In genomic region chr12:106032141-106032925, GRCh38 we compare ENCODE assay signal across 17 cellular contexts.
DNase-seq lines count a peak whose midpoint lies in the region; ATAC-seq and TF ChIP-seq lines count a peak whose summit lies in the region.
"Had no signal": no experiment of that assay in that cellular context is flagged by ENCODE, and none has a peak within 500 bp of the region (broad histone marks: within the 10 kb centered on the region; RNA-seq: fewer than 3 reads in every experiment).

No MANE protein-coding gene starts in this region.

- no peaks in the 10 kb centered on the region for H3K9me3 Mint-ChIP-seq in chondrocyte (ENCODE audit: low read depth)
- H3K9me3 Mint-ChIP-seq: stimulated activated naive CD8-positive, alpha-beta T cell treated with anti-CD3 and anti-CD28 coated beads, Interleukin-15, Interleukin-2, amounts not matched to agents 100 ng/mL and 50 ng/mL, for 24 hours had no signal

- peaks cover 4% of the 10 kb centered on the region for H3K36me3 Mint-ChIP-seq in chondrocyte (ENCODE audit: low read depth)

- H3K23ac ChIP-seq in mesenchymal stem cell (ENCODE audit: low read length in 2 of 2) = no peak overlapping the region

- H3K27ac Mint-ChIP-seq in chondrocyte (ENCODE audit: unreplicated experiment) = peak overlapping the region; percentile 27
- H3K27ac Mint-ChIP-seq: stimulated activated naive CD8-positive, alpha-beta T cell treated with anti-CD3 and anti-CD28 coated beads, Interleukin-15, Interleukin-2, amounts not matched to agents 100 ng/mL and 50 ng/mL, for 24 hours had no signal

- CTCF ChIA-PET in GM10248 (lab: Yijun Ruan, JAX) = no interaction called here

- peak; percentile 60 for TF ChIP-seq RAD21 in Ishikawa (IDR thresholded peaks at IDR 0.05; ENCODE audit: low read depth)

- H2BK12ac ChIP-seq in mesenchymal stem cell (ENCODE audit: low read length in 2 of 2) = peak overlapping the region; percentile 64 to 89

- ATAC-seq in HG03342 (IDR thresholded peaks at IDR 0.05; ENCODE audit: unreplicated experiment) = no peak
- no peak for ATAC-seq in GM21528 (IDR thresholded peaks at IDR 0.05; ENCODE audit: low FRiP score, unreplicated experiment)

- H2AFZ ChIP-seq in mesenchymal stem cell (ENCODE audit: low read depth, low read length) = no peak overlapping the region

- intact Hi-C loops in posterior vena cava (cut with DNase I) = no loop called here

- H3K36me3 ChIP-seq in mesenchymal stem cell (ENCODE audit: control insufficient read depth in 1 of 2, insufficient read depth in 2 of 2, low read depth in 1 of 2, low read length in 2 of 2) = no peaks in the 10 kb centered on the region
- H3K36me3 ChIP-seq: adrenal gland had no signal

- no peak overlapping the region for H3K4me3 Mint-ChIP-seq in chondrocyte (ENCODE audit: unreplicated experiment)
- H3K4me3 Mint-ChIP-seq: stimulated activated naive CD8-positive, alpha-beta T cell treated with anti-CD3 and anti-CD28 coated beads, Interleukin-15, Interleukin-2, amounts not matched to agents 100 ng/mL and 50 ng/mL, for 24 hours had no signal

- peaks cover 8% of the 10 kb centered on the region for H3K4me1 ChIP-seq in mesenchymal stem cell (ENCODE audit: control insufficient read depth, insufficient read depth, low read depth, low read length)

- no peaks in the 10 kb centered on the region for H3K27me3 ChIP-seq in mesenchymal stem cell (ENCODE audit: control insufficient read depth in 1 of 2, insufficient read depth in 1 of 2, low read length in 2 of 2)
- H3K27me3 ChIP-seq: adrenal gland had no signal

- no peak overlapping the region for H3K4me2 ChIP-seq in mesenchymal stem cell (ENCODE audit: low read length, poor library complexity, severe bottlenecking)
- H3K4me2 ChIP-seq: KMS-11 had no signal

- H2BK5ac ChIP-seq in mesenchymal stem cell (ENCODE audit: low read depth, low read length, poor library complexity, severe bottlenecking) = peak overlapping the region; percentile 54

- peaks cover 44% of the 10 kb centered on the region for H3K4me1 Mint-ChIP-seq in chondrocyte (ENCODE audit: low read depth)

- no peak; the same call in 1 of the 2 replicates for TF ChIP-seq CTCF in AG10803 (conservative IDR thresholded peaks at IDR 0.05; ENCODE audit: low read length)
- TF ChIP-seq CTCF in chondrocyte (IDR thresholded peaks at IDR 0.05) = peak; percentile 19
- TF ChIP-seq CTCF in GM10248 (IDR thresholded peaks at IDR 0.05; ENCODE audit: control extremely low read depth, extremely low read depth, low read depth, missing control alignments) = no peak

- H3K14ac ChIP-seq in mesenchymal stem cell (ENCODE audit: low read length in 2 of 2) = no peak overlapping the region

- POLR2A ChIA-PET in GM10248 (lab: Yijun Ruan, JAX) = no interaction called here

- no peak overlapping the region for H3K9ac ChIP-seq in mesenchymal stem cell (ENCODE audit: low read length)
- H3K9ac ChIP-seq: KMS-11 had no signal

- no peak for TF ChIP-seq EP300 in Ishikawa (IDR thresholded peaks at IDR 0.05; ENCODE audit: borderline replicate concordance)

- H2BK120ac ChIP-seq in mesenchymal stem cell (ENCODE audit: low read depth, low read length) = no peak overlapping the region

- peak; percentile 19 for DNase-seq in AG10803 (ENCODE audit: low read depth)
- no peak for DNase-seq in chondrocyte (ENCODE audit: low spot score)
- no peak for DNase-seq in mesenchymal stem cell
- no peak for DNase-seq in GM10248 (ENCODE audit: extremely low spot score)
- DNase-seq in posterior vena cava (ENCODE audit: low spot score) = no peak
- DNase-seq: activated CD8-positive, alpha-beta memory T cell treated with anti-CD3 and anti-CD28 coated beads, Interleukin-2, amount 50 U/mL, for 48 hours; adrenal gland; GF-D8; midbrain; NCI-H187 treated with DMSO at 0.1 percent for 48 hours; NCI-H82 had no signal

- H3K18ac ChIP-seq in mesenchymal stem cell (ENCODE audit: low read depth in 1 of 2, low read length in 2 of 2) = peak overlapping the region; percentile 63 to 86

- peak overlapping the region; percentile 99 for H2AK5ac ChIP-seq in mesenchymal stem cell (ENCODE audit: low read length, severe bottlenecking)

- no peaks in the 10 kb centered on the region for H3K27me3 Mint-ChIP-seq in chondrocyte (ENCODE audit: low read depth)

- no peaks in the 10 kb centered on the region for H3K9me3 ChIP-seq in mesenchymal stem cell (ENCODE audit: control insufficient read depth, low read length)
- H3K9me3 ChIP-seq: adrenal gland had no signal

- peak overlapping the region; percentile 25 for H4K91ac ChIP-seq in mesenchymal stem cell (ENCODE audit: low read length)

- peak overlapping the region; percentile 36 to 74 for H3K4ac ChIP-seq in mesenchymal stem cell (ENCODE audit: low read depth in 1 of 2, low read length in 2 of 2)

- H2BK15ac ChIP-seq in mesenchymal stem cell (ENCODE audit: low read depth, poor library complexity, severe bottlenecking) = no peak overlapping the region

- no peaks in the 10 kb centered on the region for H3K79me1 ChIP-seq in mesenchymal stem cell (replicated peaks; ENCODE audit: low read length, poor library complexity, severe bottlenecking)

- no peak overlapping the region for H3K27ac ChIP-seq in mesenchymal stem cell (ENCODE audit: low read length, poor library complexity, severe bottlenecking)
- H3K27ac ChIP-seq: adrenal gland, KMS-11, SK-N-MC had no signal

- peak overlapping the region; percentile 79 for H4K8ac ChIP-seq in mesenchymal stem cell (ENCODE audit: low read length)

- 93% methylated on average over 2 of the region's 2 CpGs for WGBS in mesenchymal stem cell

- H3K4me3 ChIP-seq in AG10803 (ENCODE audit: low read length) (no peak overlapping the region), mesenchymal stem cell (ENCODE audit: insufficient read depth in 1 of 2, low read depth in 1 of 2, low read length in 2 of 2) (no peak overlapping the region)
- H3K4me3 ChIP-seq: adrenal gland, SK-N-MC had no signal

TF ChIP-seq in Ishikawa, 13 proteins besides CTCF, POLR2A, EP300 and RAD21:
- no peak for TF ChIP-seq EGR1 (IDR thresholded peaks at IDR 0.05)
- TF ChIP-seq ZBTB7A (IDR thresholded peaks at IDR 0.05; ENCODE audit: low read depth) = no peak
- TF ChIP-seq TAF1 (IDR thresholded peaks at IDR 0.05; ENCODE audit: low read depth) = no peak
- no peak for TF ChIP-seq REST (IDR thresholded peaks at IDR 0.05; ENCODE audit: low read depth)
- TF ChIP-seq YY1 (IDR thresholded peaks at IDR 0.05; ENCODE audit: low read depth) = no peak
- TF ChIP-seq FOXM1 (IDR thresholded peaks at IDR 0.05; ENCODE audit: borderline replicate concordance, low read depth) = no peak
- TF ChIP-seq NFIC (IDR thresholded peaks at IDR 0.05) = no peak
- TF ChIP-seq MAX (IDR thresholded peaks at IDR 0.05) = no peak
- no peak for TF ChIP-seq CEBPB (IDR thresholded peaks at IDR 0.05)
- no peak for TF ChIP-seq TCF12 (IDR thresholded peaks at IDR 0.05; ENCODE audit: low read depth)
- TF ChIP-seq CREB1 (IDR thresholded peaks at IDR 0.05; ENCODE audit: low read depth) = no peak
- TF ChIP-seq USF1 (IDR thresholded peaks at IDR 0.05) = no peak
- TF ChIP-seq TEAD4 (IDR thresholded peaks at IDR 0.05) = no peak
